Comparison of ENCODE assay signal across 17 cellular contexts in genomic region chr3:189537135-189537534, GRCh38.
"Had no signal": no experiment of that assay in that cellular context is flagged by ENCODE, and none has a peak within 500 bp of the region (broad histone marks: within the 10 kb centered on the region; RNA-seq: fewer than 3 reads in every experiment).

No MANE protein-coding gene starts in this region.

- H3K4me3 Mint-ChIP-seq: endodermal cell, immature natural killer cell, natural killer cell, neural crest cell had no signal

- H3K36me3 Mint-ChIP-seq: immature natural killer cell, natural killer cell had no signal

- DNase-seq: effector CD4-positive, alpha-beta T cell; endodermal cell; erythroblast; foreskin keratinocyte; immature natural killer cell; left lung; mucosa of descending colon; natural killer cell; posterior cingulate gyrus; sigmoid colon; stimulated activated CD4-positive, alpha-beta T cell treated with anti-CD3 and anti-CD28 coated beads, Interleukin-2, amount 100 ng/mL, for 24 hours; stimulated activated CD4-positive, alpha-beta T cell treated with anti-CD3 and anti-CD28 coated beads, Interleukin-4, amount 100 ng/mL, for 4 hours; stimulated activated naive CD4-positive, alpha-beta T cell; tibial artery; upper lobe of left lung; uterus had no signal

- H3K9me3 Mint-ChIP-seq: endodermal cell, neural crest cell had no signal

- H3K27ac Mint-ChIP-seq: endodermal cell, immature natural killer cell, natural killer cell had no signal

- H3K4me1 Mint-ChIP-seq: immature natural killer cell, natural killer cell, neural crest cell had no signal

- ATAC-seq: foreskin keratinocyte, left lung, mucosa of descending colon, natural killer cell had no signal
